In genomic region chr5:179716286-179716685, GRCh38 we compare ENCODE assay signal across 30 cellular contexts. TPM values are rescaled to one million over a fixed set of nuclear protein-coding genes. Genes with fewer than 3 reads are reported as not detected.
DNase-seq lines count a peak whose midpoint lies in the region; ATAC-seq and TF ChIP-seq lines count a peak whose summit lies in the region.
"Had no signal": no experiment of that assay in that cellular context is flagged by ENCODE, and none has a peak within 500 bp of the region (broad histone marks: within the 10 kb centered on the region; RNA-seq: fewer than 3 reads in every experiment).

No MANE protein-coding gene starts in this region.

- H3K4me3 Mint-ChIP-seq in activated naive CD4-positive, alpha-beta T cell treated with anti-CD3 and anti-CD28 coated beads, Interleukin-2, amount 50 U/mL, for 24 hours = no peak overlapping the region
- no peak overlapping the region for H3K4me3 Mint-ChIP-seq in activated naive CD4-positive, alpha-beta T cell treated with anti-CD3 and anti-CD28 coated beads, Interleukin-2, amount 10 ng/mL, durations not matched to agents 7 days and 5 days
- H3K4me3 Mint-ChIP-seq: activated naive CD4-positive, alpha-beta T cell treated with anti-CD3 and anti-CD28 coated beads for 36 hours; activated T-cell treated with anti-CD3 and anti-CD28 coated beads, Interleukin-2, amount 50 U/mL, for 4 hours; B cell; CD8-positive, alpha-beta memory T cell; stimulated activated memory B cell treated with anti-CD40 and anti-IgM and Interleukin-4, amounts not matched to agents 10 μg/mL and 1 μg/mL and 100 μg/mL, for 72 hours had no signal

- no peaks in the 10 kb centered on the region for H4K20me1 ChIP-seq in PC-3 (ENCODE audit: low read length)
- peaks cover 78% of the 10 kb centered on the region for H4K20me1 ChIP-seq in smooth muscle cell (ENCODE audit: low read depth)

- H3K9me3 Mint-ChIP-seq in activated naive CD4-positive, alpha-beta T cell treated with anti-CD3 and anti-CD28 coated beads, Interleukin-2, amount 50 U/mL, for 24 hours = no peaks in the 10 kb centered on the region
- no peaks in the 10 kb centered on the region for H3K9me3 Mint-ChIP-seq in activated naive CD4-positive, alpha-beta T cell treated with anti-CD3 and anti-CD28 coated beads, Interleukin-2, amount 10 ng/mL, durations not matched to agents 7 days and 5 days
- H3K9me3 Mint-ChIP-seq: activated naive CD4-positive, alpha-beta T cell treated with anti-CD3 and anti-CD28 coated beads for 36 hours; activated T-cell treated with anti-CD3 and anti-CD28 coated beads, Interleukin-2, amount 50 U/mL, for 4 hours; CD8-positive, alpha-beta memory T cell; stimulated activated memory B cell treated with anti-CD40 and anti-IgM and Interleukin-4, amounts not matched to agents 10 μg/mL and 1 μg/mL and 100 μg/mL, for 72 hours had no signal

- CTCF ChIA-PET in activated naive CD4-positive, alpha-beta T cell treated with anti-CD3 and anti-CD28 coated beads, Interleukin-2, amount 10 ng/mL, durations not matched to agents 7 days and 5 days (lab: Charles Lee) = no interaction called here
- CTCF ChIA-PET in PC-3 (lab: Charles Lee) = no interaction called here

- TSS peak; percentile 4 for BruUV-seq in PC-3 (replicated peaks; lab: Mats Ljungman, UMichigan)

- H3K9me2 ChIP-seq in PC-3 (replicated peaks; ENCODE audit: low read length) = no peaks in the 10 kb centered on the region

- H3K4me3 ChIP-seq in PC-3 (ENCODE audit: low read length) = no peak overlapping the region
- no peak overlapping the region for H3K4me3 ChIP-seq in smooth muscle cell
- H3K4me3 ChIP-seq in left lung = no peak overlapping the region
- H3K4me3 ChIP-seq: gastrocnemius medialis, Peyer's patch, thoracic aorta, uterus had no signal

- peaks cover 10% of the 10 kb centered on the region for H3K4me1 Mint-ChIP-seq in activated naive CD4-positive, alpha-beta T cell treated with anti-CD3 and anti-CD28 coated beads, Interleukin-2, amount 50 U/mL, for 24 hours
- peaks cover 3% of the 10 kb centered on the region for H3K4me1 Mint-ChIP-seq in activated naive CD4-positive, alpha-beta T cell treated with anti-CD3 and anti-CD28 coated beads, Interleukin-2, amount 10 ng/mL, durations not matched to agents 7 days and 5 days
- H3K4me1 Mint-ChIP-seq: B cell; stimulated activated memory B cell treated with anti-CD40 and anti-IgM and Interleukin-4, amounts not matched to agents 10 μg/mL and 1 μg/mL and 100 μg/mL, for 72 hours had no signal

- H3K4me1 ChIP-seq in PC-3 (ENCODE audit: insufficient read depth, low read length) = no peaks in the 10 kb centered on the region
- no peaks in the 10 kb centered on the region for H3K4me1 ChIP-seq in smooth muscle cell (ENCODE audit: low read depth)
- no peaks in the 10 kb centered on the region for H3K4me1 ChIP-seq in left lung
- H3K4me1 ChIP-seq: gastrocnemius medialis, Peyer's patch, uterus had no signal

- WGBS in smooth muscle cell (ENCODE audit: low lambda C conversion rate) = 30% methylated on average over 1 of the region's 1 CpG

- peak overlapping the region; percentile 87 for H3K27ac Mint-ChIP-seq in activated naive CD4-positive, alpha-beta T cell treated with anti-CD3 and anti-CD28 coated beads, Interleukin-2, amount 50 U/mL, for 24 hours
- no peak overlapping the region for H3K27ac Mint-ChIP-seq in activated naive CD4-positive, alpha-beta T cell treated with anti-CD3 and anti-CD28 coated beads, Interleukin-2, amount 10 ng/mL, durations not matched to agents 7 days and 5 days
- H3K27ac Mint-ChIP-seq: B cell; stimulated activated memory B cell treated with anti-CD40 and anti-IgM and Interleukin-4, amounts not matched to agents 10 μg/mL and 1 μg/mL and 100 μg/mL, for 72 hours had no signal

- H3K9ac ChIP-seq in PC-3 (ENCODE audit: low read length) (no peak overlapping the region), smooth muscle cell (ENCODE audit: low read depth) (no peak overlapping the region)

- no peaks in the 10 kb centered on the region for H3K27me3 ChIP-seq in PC-3 (ENCODE audit: low read length)
- H3K27me3 ChIP-seq in smooth muscle cell (ENCODE audit: low read depth) = no peaks in the 10 kb centered on the region
- H3K27me3 ChIP-seq in left lung = no peaks in the 10 kb centered on the region
- H3K27me3 ChIP-seq: gastrocnemius medialis, Peyer's patch, uterus had no signal

- H2AFZ ChIP-seq in PC-3 (ENCODE audit: low read length) (no peak overlapping the region), smooth muscle cell (ENCODE audit: low read depth) (no peak overlapping the region)

- peaks cover 12% of the 10 kb centered on the region for H3K36me3 Mint-ChIP-seq in activated naive CD4-positive, alpha-beta T cell treated with anti-CD3 and anti-CD28 coated beads, Interleukin-2, amount 50 U/mL, for 24 hours
- peaks cover 51% of the 10 kb centered on the region for H3K36me3 Mint-ChIP-seq in activated naive CD4-positive, alpha-beta T cell treated with anti-CD3 and anti-CD28 coated beads, Interleukin-2, amount 10 ng/mL, durations not matched to agents 7 days and 5 days

- ATAC-seq in PC-3 (no peak; the same call in 1 of the 2 replicates), left lung (no peak)
- ATAC-seq: activated CD4-positive, CD25-positive, alpha-beta regulatory T cell treated with anti-CD3 and anti-CD28 coated beads, Interleukin-2, amount 50 U/mL, for 24 hours; activated T-cell treated with anti-CD3 and anti-CD28 coated beads, Interleukin-2, amount 50 U/mL, for 4 hours; gastrocnemius medialis; sciatic nerve; stimulated activated memory B cell treated with anti-CD40 and anti-IgM and Interleukin-4, amounts not matched to agents 10 μg/mL and 1 μg/mL and 100 μg/mL, for 72 hours had no signal

- no peaks in the 10 kb centered on the region for H3K27me3 Mint-ChIP-seq in activated naive CD4-positive, alpha-beta T cell treated with anti-CD3 and anti-CD28 coated beads, Interleukin-2, amount 50 U/mL, for 24 hours
- no peaks in the 10 kb centered on the region for H3K27me3 Mint-ChIP-seq in activated naive CD4-positive, alpha-beta T cell treated with anti-CD3 and anti-CD28 coated beads, Interleukin-2, amount 10 ng/mL, durations not matched to agents 7 days and 5 days
- H3K27me3 Mint-ChIP-seq: B cell; CD8-positive, alpha-beta memory T cell; progenitor cell of endocrine pancreas; stimulated activated memory B cell treated with anti-CD40 and anti-IgM and Interleukin-4, amounts not matched to agents 10 μg/mL and 1 μg/mL and 100 μg/mL, for 72 hours had no signal

- no peak for DNase-seq in activated naive CD4-positive, alpha-beta T cell treated with anti-CD3 and anti-CD28 coated beads, Interleukin-2, amount 10 ng/mL, durations not matched to agents 7 days and 5 days
- DNase-seq in PC-3 (peak; percentile 21), amniotic epithelial cell (ENCODE audit: low read depth) (peak; percentile 17), smooth muscle cell (lab: John Stamatoyannopoulos, UW; ENCODE audit: unreplicated experiment) (no peak), left lung (no peak), NCI-H1436 treated with DMSO at 0.1 percent for 48 hours (lab: John Stamatoyannopoulos, UW) (no peak)
- no peak for DNase-seq in effector CD4-positive, alpha-beta T cell
- DNase-seq: activated naive CD4-positive, alpha-beta T cell treated with anti-CD3 and anti-CD28 coated beads for 36 hours; activated T-cell treated with anti-CD3 and anti-CD28 coated beads, Interleukin-2, amount 50 U/mL, for 4 hours; anterior cingulate cortex; CD8-positive, alpha-beta memory T cell; DMS 273 treated with DMSO at 0.1 percent for 48 hours; gastrocnemius medialis; H7; NCI-H1092 treated with DMSO at 0.1 percent for 48 hours; NCI-H2029; NCI-H526; NK-92 treated with Interleukin-12 subunit alpha and Interleukin-12 subunit beta, amount 100 ng/mL, for 24 hours; Peyer's patch; stimulated activated CD4-positive, alpha-beta T cell treated with anti-CD3 and anti-CD28 coated beads, Interleukin-4, amount 100 ng/mL, for 4 hours; T-helper 1 cell; uterus had no signal

- intact Hi-C loops in PC-3 (cut with micrococcal nuclease) (no loop called here), left lung (cut with DNase I) (no loop called here)

- no peaks in the 10 kb centered on the region for H3K79me2 ChIP-seq in PC-3 (ENCODE audit: low read length)
- H3K79me2 ChIP-seq in smooth muscle cell (ENCODE audit: low read depth) = peaks cover 44% of the 10 kb centered on the region

- no peaks in the 10 kb centered on the region for H3K9me3 ChIP-seq in PC-3 (ENCODE audit: low read length)
- H3K9me3 ChIP-seq in smooth muscle cell (replicated peaks; ENCODE audit: low read depth) = no peaks in the 10 kb centered on the region
- no peaks in the 10 kb centered on the region for H3K9me3 ChIP-seq in left lung
- H3K9me3 ChIP-seq: gastrocnemius medialis, Peyer's patch, thoracic aorta, uterus had no signal

- TF ChIP-seq CTCF in PC-3 (conservative IDR thresholded peaks at IDR 0.05; ENCODE audit: low read depth, low read length) (no peak), smooth muscle cell (IDR thresholded peaks at IDR 0.05; ENCODE audit: borderline replicate concordance, insufficient read depth, poor library complexity, severe bottlenecking) (no peak), left lung (IDR thresholded peaks at IDR 0.05) (no peak)

- no peak overlapping the region for H3K4me2 ChIP-seq in PC-3 (ENCODE audit: low read length)
- H3K4me2 ChIP-seq in smooth muscle cell = no peak overlapping the region

- H3K27ac ChIP-seq in PC-3 (ENCODE audit: low read length) = no peak overlapping the region
- peak overlapping the region; percentile 8 for H3K27ac ChIP-seq in smooth muscle cell (ENCODE audit: low read depth)
- no peak overlapping the region for H3K27ac ChIP-seq in left lung
- H3K27ac ChIP-seq: gastrocnemius medialis, thoracic aorta, uterus had no signal

- H3K36me3 ChIP-seq in PC-3 (ENCODE audit: low read depth, low read length) (peaks cover 46% of the 10 kb centered on the region), smooth muscle cell (ENCODE audit: low read depth) (peaks cover 26% of the 10 kb centered on the region), left lung (peaks cover 7 to 100% of the 10 kb centered on the region in 2 donors)
- H3K36me3 ChIP-seq: uterus had no signal

- H3F3A ChIP-seq in PC-3 (ENCODE audit: low read length, unreplicated experiment) (no peaks in the 10 kb centered on the region), smooth muscle cell (ENCODE audit: low read depth) (peaks cover 13% of the 10 kb centered on the region)

- POLR2A ChIA-PET in PC-3 (lab: Charles Lee; ENCODE audit: unreplicated experiment) = no interaction called here

RNA-seq across cellular contexts. Expression of gene MAML1, which starts 16.3 kb away (rescaled TPM):
- total RNA-seq in PC-3 (2014; rRNA removed) (10.6 and 17.9 TPM in 2 replicates), smooth muscle cell (11.5 and 14.4 TPM in 2 replicates), left lung (10 to 100 TPM; 23.8 to 25.2 TPM)
- polyA plus RNA-seq in smooth muscle cell = 9.9 and 12.1 TPM in 2 replicates

RNA-seq across cellular contexts. Expression of gene CANX, which starts 17.5 kb away (rescaled TPM):
- 293 and 348 TPM in 2 replicates for total RNA-seq in PC-3 (2014; rRNA removed)
- total RNA-seq in smooth muscle cell = 513 and 566 TPM in 2 replicates
- 242 and 274 TPM in 2 replicates for polyA plus RNA-seq in smooth muscle cell
- 100 to 1,000 TPM; 577 to 872 TPM for total RNA-seq in left lung

RNA-seq across cellular contexts. Expression of gene CBY3, which starts 35.5 kb away (rescaled TPM):
- 1.4 TPM in 1 of 2 replicates, not detected in the other for total RNA-seq in PC-3 (2014; rRNA removed)
- total RNA-seq in smooth muscle cell = not detected in 2 replicates
- 0.54 TPM in 1 of 2 replicates, not detected in the other for polyA plus RNA-seq in smooth muscle cell
- not detected for total RNA-seq in left lung
- total RNA-seq: A673; activated naive CD4-positive, alpha-beta T cell treated with anti-CD3 and anti-CD28 coated beads for 36 hours; gastrocnemius medialis; H7; Peyer's patch; progenitor cell of endocrine pancreas; sciatic nerve; uterus had no signal
- polyA plus RNA-seq: CD8-positive, alpha-beta memory T cell had no signal

Comparison
In these comparisons a context has a peak if more than half of its experiments do, and no peak if none do; other contexts are left out.
1. DNase-seq: peak in PC-3 (single experiment) and amniotic epithelial cell (single experiment); none in activated naive CD4-positive, alpha-beta T cell treated with anti-CD3 and anti-CD28 coated beads, Interleukin-2, amount 10 ng/mL, durations not matched to agents 7 days and 5 days (single experiment), smooth muscle cell (single experiment), left lung (0 of 2), effector CD4-positive, alpha-beta T cell (single experiment) and NCI-H1436 treated with DMSO at 0.1 percent for 48 hours (single experiment).